Comparison of ENCODE assay signal across 8 cellular contexts in the genomic region with DNA sequence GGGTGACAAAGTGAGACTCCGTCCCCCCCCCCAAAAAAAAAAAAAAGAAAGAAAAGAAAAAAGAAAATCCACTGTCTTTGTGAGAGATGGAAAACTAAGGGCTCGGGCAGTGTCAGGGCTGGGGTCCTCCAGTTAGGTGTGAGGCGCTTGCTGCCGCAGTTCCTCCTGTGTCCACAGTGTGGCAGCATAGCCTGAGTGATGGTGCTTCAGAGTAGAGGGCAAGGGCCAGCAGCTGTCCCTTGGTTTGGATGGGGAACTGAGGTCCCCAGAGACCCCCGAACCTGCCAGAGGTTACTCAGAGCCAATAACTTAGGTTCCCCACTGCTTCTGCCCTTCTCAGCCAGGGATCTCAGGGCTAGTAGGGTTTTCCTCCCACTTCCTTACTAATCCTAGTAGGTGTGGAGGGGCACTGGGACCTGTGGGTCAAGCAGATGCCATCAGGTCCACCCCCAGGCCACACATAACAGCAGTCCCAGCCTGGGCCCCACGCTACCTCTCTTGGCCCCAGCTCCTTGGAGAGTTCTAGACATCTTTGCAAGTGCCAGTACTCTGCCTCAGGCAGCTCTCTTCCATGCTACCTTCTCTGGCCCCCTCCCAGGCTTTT. TPM values are rescaled to one million over a fixed set of nuclear protein-coding genes. Genes with fewer than 3 reads are reported as not detected.
DNase-seq lines count a peak whose midpoint lies in the region; ATAC-seq lines count a peak whose summit lies in the region.

No MANE protein-coding gene starts in this region.

- no peak for ATAC-seq in GM21390 (IDR thresholded peaks at IDR 0.05; ENCODE audit: unreplicated experiment)

- DNase-seq in NCI-H510A treated with DMSO at 0.1 percent for 48 hours (lab: John Stamatoyannopoulos, UW): peak; percentile 39
- DNase-seq in NCI-H510A (lab: John Stamatoyannopoulos, UW): no peak
- peak; percentile 18 for DNase-seq in NCI-H1694 treated with DMSO at 0.1 percent for 48 hours (lab: John Stamatoyannopoulos, UW)
- peak; percentile 65 to 66 for DNase-seq in activated CD4-positive, alpha-beta T cell treated with anti-CD3 and anti-CD28 coated beads for 24 hours (ENCODE audit: low read depth in 2 of 2)
- peak; percentile 79 for DNase-seq in cerebellum (ENCODE audit: low spot score)
- peak; percentile 85 for DNase-seq in left kidney (ENCODE audit: low read depth, low spot score)
- DNase-seq in stimulated activated CD4-positive, alpha-beta T cell treated with anti-CD3 and anti-CD28 coated beads, Interleukin-4, amount 100 ng/mL, for 48 hours (ENCODE audit: low read depth in 2 of 2): peak; percentile 66 to 74

RNA-seq across cellular contexts. Expression of gene LLGL1, which starts 7.9 kb away (rescaled TPM):
- total RNA-seq in cerebellum: 49.8 TPM

RNA-seq across cellular contexts. Expression of gene ALKBH5, which starts 33.9 kb away (rescaled TPM):
- total RNA-seq in cerebellum: 53.4 TPM

RNA-seq across cellular contexts. Expression of gene FLII, which starts 41.0 kb away (rescaled TPM):
- 53.4 TPM for total RNA-seq in cerebellum

RNA-seq across cellular contexts. Expression of gene MIEF2, which starts 42.9 kb away (rescaled TPM):
- 23.1 TPM for total RNA-seq in cerebellum
